9 cellular contexts compared by ENCODE assay signal in the genomic region with DNA sequence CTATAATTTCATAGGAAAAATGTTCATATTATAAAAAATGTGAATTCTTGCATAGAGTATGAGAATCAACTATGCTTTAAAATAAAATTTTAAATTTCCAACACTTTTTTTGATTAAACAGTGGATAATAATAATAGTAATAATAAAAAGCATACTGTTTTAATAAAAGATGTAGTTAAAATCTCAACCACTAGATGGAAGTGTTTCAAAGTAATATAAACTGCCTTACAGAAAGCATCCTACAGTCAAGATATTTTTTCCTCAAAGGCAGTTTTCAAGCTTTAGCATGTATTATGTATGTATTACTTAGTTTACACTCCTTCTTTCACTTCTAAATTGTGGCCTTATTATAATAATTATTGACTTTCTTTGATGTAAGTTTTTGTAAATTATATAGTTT.
DNase-seq lines count a peak whose midpoint lies in the region; ATAC-seq, FAIRE-seq and TF ChIP-seq lines count a peak whose summit lies in the region.
"Had no signal": no experiment of that assay in that cellular context is flagged by ENCODE, and none has a peak within 500 bp of the region (broad histone marks: within the 10 kb centered on the region; RNA-seq: fewer than 3 reads in every experiment).

No MANE protein-coding gene starts in this region.

- peak; percentile 50 for TF ChIP-seq CTCF in D721Med (IDR thresholded peaks at IDR 0.05; ENCODE audit: insufficient read depth, missing control alignments)
- peak; percentile 54 for TF ChIP-seq CTCF in hepatocyte (IDR thresholded peaks at IDR 0.05; ENCODE audit: poor library complexity)
- peak in 2 of 5 experiments; percentile 24 to 32 for TF ChIP-seq CTCF in tibial nerve (IDR thresholded peaks at IDR 0.05)

- H3K9me2 ChIP-seq in hepatocyte (replicated peaks; ENCODE audit: insufficient read depth) = no peaks in the 10 kb centered on the region

- no peak for FAIRE-seq in D721Med (lab: Jason Lieb, UNC)

- H3K4me2 ChIP-seq in hepatocyte = no peak overlapping the region

- no peak for TF ChIP-seq POLR2A in tibial nerve (IDR thresholded peaks at IDR 0.05)

- ATAC-seq in HG03025 (IDR thresholded peaks at IDR 0.05; ENCODE audit: low FRiP score, unreplicated experiment) = no peak

- H3K79me2 ChIP-seq in hepatocyte = no peaks in the 10 kb centered on the region

- H3K27ac ChIP-seq in hepatocyte (no peak overlapping the region), tibial nerve (no peak overlapping the region)

- no peak overlapping the region for H2AFZ ChIP-seq in hepatocyte

- DNase-seq in D721Med (ENCODE audit: insufficient read length, low spot score) (no peak), HCEC 1CT (peak; percentile 10), RKO (ENCODE audit: low spot score) (peak; percentile 54), hepatocyte (ENCODE audit: low spot score) (peak; percentile 49), tibial nerve (ENCODE audit: low spot score in 2 of 2) (no peak), foreskin melanocyte (no peak)
- DNase-seq in activated naive CD4-positive, alpha-beta T cell treated with Interleukin-2 at 50 U/mL for 16 hours = no peak
- DNase-seq: activated CD4-positive, alpha-beta T cell treated with anti-CD3 and anti-CD28 coated beads for 1 hour had no signal

- H3K27me3 ChIP-seq in hepatocyte (peaks cover 3% of the 10 kb centered on the region), tibial nerve (no peaks in the 10 kb centered on the region)

- H4K20me1 ChIP-seq in hepatocyte (ENCODE audit: insufficient read depth, poor library complexity, severe bottlenecking) = no peaks in the 10 kb centered on the region

- no peak overlapping the region for H3K4me3 ChIP-seq in hepatocyte
- no peak overlapping the region for H3K4me3 ChIP-seq in tibial nerve

- H3K4me1 ChIP-seq in hepatocyte (ENCODE audit: insufficient read depth) = no peaks in the 10 kb centered on the region
- H3K4me1 ChIP-seq in tibial nerve = no peaks in the 10 kb centered on the region

- TF ChIP-seq EP300 in tibial nerve (IDR thresholded peaks at IDR 0.05) = no peak

- H3K9me3 ChIP-seq in hepatocyte (ENCODE audit: low read depth) (no peaks in the 10 kb centered on the region), tibial nerve (no peaks in the 10 kb centered on the region)

- no peaks in the 10 kb centered on the region for H3K36me3 ChIP-seq in hepatocyte (replicated peaks; ENCODE audit: insufficient read depth, low read depth)
- H3K36me3 ChIP-seq in tibial nerve = no peaks in the 10 kb centered on the region

Comparison
In these comparisons a context has a peak if more than half of its experiments do, and no peak if none do; other contexts are left out.
1. DNase-seq: peak in HCEC 1CT (single experiment), RKO (single experiment) and hepatocyte (single experiment); none in D721Med (single experiment), tibial nerve (0 of 2), activated naive CD4-positive, alpha-beta T cell treated with Interleukin-2 at 50 U/mL for 16 hours (single experiment) and foreskin melanocyte (single experiment).